Comparison of ENCODE assay signal across 8 cellular contexts in genomic region chr10:110212119-110213006, GRCh38. TPM values are rescaled to one million over a fixed set of nuclear protein-coding genes. Genes with fewer than 3 reads are reported as not detected.
DNase-seq lines count a peak whose midpoint lies in the region; ATAC-seq and TF ChIP-seq lines count a peak whose summit lies in the region.

No MANE protein-coding gene starts in this region.

- H3K27me3 Mint-ChIP-seq in CD4-positive, alpha-beta T cell = peaks cover 5% of the 10 kb centered on the region
- H3K27me3 Mint-ChIP-seq in activated naive CD4-positive, alpha-beta T cell treated with anti-CD3 and anti-CD28 coated beads, Interleukin-2, amount 50 U/mL, for 24 hours = no peaks in the 10 kb centered on the region
- H3K27me3 Mint-ChIP-seq in memory B cell = no peaks in the 10 kb centered on the region

- H3K9me3 ChIP-seq in CD4-positive, alpha-beta T cell (ENCODE audit: control insufficient read depth, low read length) = no peaks in the 10 kb centered on the region

- peak overlapping the region; percentile 99 for H3K4me3 Mint-ChIP-seq in CD4-positive, alpha-beta T cell
- peak overlapping the region; percentile 97 for H3K4me3 Mint-ChIP-seq in activated naive CD4-positive, alpha-beta T cell treated with anti-CD3 and anti-CD28 coated beads, Interleukin-2, amount 50 U/mL, for 24 hours
- peak overlapping the region; percentile 90 for H3K4me3 Mint-ChIP-seq in memory B cell

- CTCF ChIA-PET in CD4-positive, alpha-beta T cell (lab: Charles Lee) = interaction anchor here (1.5 to 8.0 kb wide), 2 partner anchors 12 to 60 kb away, joined by 5 to 118 read pairs; no protein-coding TSS in a partner anchor

- peak overlapping the region; percentile 98 for H3K27ac ChIP-seq in CD4-positive, alpha-beta T cell (ENCODE audit: low read depth, low read length)

- H3K36me3 Mint-ChIP-seq in CD4-positive, alpha-beta T cell (ENCODE audit: low read depth) = peaks cover 29% of the 10 kb centered on the region
- no peaks in the 10 kb centered on the region for H3K36me3 Mint-ChIP-seq in activated naive CD4-positive, alpha-beta T cell treated with anti-CD3 and anti-CD28 coated beads, Interleukin-2, amount 50 U/mL, for 24 hours
- H3K36me3 Mint-ChIP-seq in memory B cell = no peaks in the 10 kb centered on the region

- DNase-seq in CD4-positive, alpha-beta T cell = peak; percentile 22 to 57 (median 50)
- peak; percentile 87 for DNase-seq in NAMALWA (ENCODE audit: low spot score)
- DNase-seq in memory B cell (ENCODE audit: low spot score in 2 of 2) = no peak
- no peak for DNase-seq in NCI-H1092 treated with DMSO at 0.1 percent for 48 hours (lab: John Stamatoyannopoulos, UW)
- no peak for DNase-seq in NCI-H526 treated with DMSO at 0.1 percent for 48 hours (lab: John Stamatoyannopoulos, UW)
- no peak for DNase-seq in NCI-H128 (lab: John Stamatoyannopoulos, UW; ENCODE audit: unreplicated experiment)

- peaks cover 57% of the 10 kb centered on the region for H3K4me1 Mint-ChIP-seq in CD4-positive, alpha-beta T cell (ENCODE audit: low read depth)
- peaks cover 53% of the 10 kb centered on the region for H3K4me1 Mint-ChIP-seq in activated naive CD4-positive, alpha-beta T cell treated with anti-CD3 and anti-CD28 coated beads, Interleukin-2, amount 50 U/mL, for 24 hours
- peaks cover 41% of the 10 kb centered on the region for H3K4me1 Mint-ChIP-seq in memory B cell

- H3K9me3 Mint-ChIP-seq in CD4-positive, alpha-beta T cell = no peaks in the 10 kb centered on the region
- H3K9me3 Mint-ChIP-seq in activated naive CD4-positive, alpha-beta T cell treated with anti-CD3 and anti-CD28 coated beads, Interleukin-2, amount 50 U/mL, for 24 hours = no peaks in the 10 kb centered on the region
- no peaks in the 10 kb centered on the region for H3K9me3 Mint-ChIP-seq in memory B cell

- POLR2A ChIA-PET in CD4-positive, alpha-beta T cell (lab: Charles Lee) = interaction anchor here (0.8 to 9.4 kb wide), 13 partner anchors 11 to 652 kb away, joined by 3 to 386 read pairs (median 5); partner anchors contain the start of gene SMNDC1

- intact Hi-C loops in CD4-positive, alpha-beta T cell (cut with DNase I, micrococcal nuclease) = loop anchor here (1.0 to 10.0 kb wide), 2 partner anchors 10 to 702 kb away; partner anchors contain the start of genes BBIP1 (in 1 of the 2) and SHOC2 (in 1 of the 2)

- no peak for TF ChIP-seq CTCF in CD4-positive, alpha-beta T cell (IDR thresholded peaks at IDR 0.05)

- no peaks in the 10 kb centered on the region for H3K27me3 ChIP-seq in CD4-positive, alpha-beta T cell (ENCODE audit: control insufficient read depth, insufficient read depth, low read length)

- H3K27ac Mint-ChIP-seq in CD4-positive, alpha-beta T cell = peak overlapping the region; percentile 100
- peak overlapping the region; percentile 99 for H3K27ac Mint-ChIP-seq in activated naive CD4-positive, alpha-beta T cell treated with anti-CD3 and anti-CD28 coated beads, Interleukin-2, amount 50 U/mL, for 24 hours
- H3K27ac Mint-ChIP-seq in memory B cell = peak overlapping the region; percentile 82

- peak; percentile 30 for ATAC-seq in CD4-positive, alpha-beta T cell (ENCODE audit: poor library complexity)
- peak; percentile 33 for ATAC-seq in memory B cell (ENCODE audit: low read depth)
- ATAC-seq in GM21528 (IDR thresholded peaks at IDR 0.05; ENCODE audit: low FRiP score, unreplicated experiment) = no peak

RNA-seq across cellular contexts. Expression of gene MXI1, which starts 5.0 kb away (rescaled TPM):
- 10 to 100 TPM; 74.3 to 84.3 TPM for total RNA-seq in CD4-positive, alpha-beta T cell

Comparison
In these comparisons a context has a peak if more than half of its experiments do, and no peak if none do; other contexts are left out.
1. DNase-seq: peak in CD4-positive, alpha-beta T cell (10 of 10) and NAMALWA (single experiment); none in memory B cell (0 of 2), NCI-H1092 treated with DMSO at 0.1 percent for 48 hours (single experiment), NCI-H526 treated with DMSO at 0.1 percent for 48 hours (single experiment) and NCI-H128 (single experiment).
2. Peak in every context shown above with its lines, with median percentiles within 50 percentile points of each other: H3K27ac Mint-ChIP-seq and H3K4me3 Mint-ChIP-seq.